1 cellular context compared by ENCODE assay signal in the genomic region with DNA sequence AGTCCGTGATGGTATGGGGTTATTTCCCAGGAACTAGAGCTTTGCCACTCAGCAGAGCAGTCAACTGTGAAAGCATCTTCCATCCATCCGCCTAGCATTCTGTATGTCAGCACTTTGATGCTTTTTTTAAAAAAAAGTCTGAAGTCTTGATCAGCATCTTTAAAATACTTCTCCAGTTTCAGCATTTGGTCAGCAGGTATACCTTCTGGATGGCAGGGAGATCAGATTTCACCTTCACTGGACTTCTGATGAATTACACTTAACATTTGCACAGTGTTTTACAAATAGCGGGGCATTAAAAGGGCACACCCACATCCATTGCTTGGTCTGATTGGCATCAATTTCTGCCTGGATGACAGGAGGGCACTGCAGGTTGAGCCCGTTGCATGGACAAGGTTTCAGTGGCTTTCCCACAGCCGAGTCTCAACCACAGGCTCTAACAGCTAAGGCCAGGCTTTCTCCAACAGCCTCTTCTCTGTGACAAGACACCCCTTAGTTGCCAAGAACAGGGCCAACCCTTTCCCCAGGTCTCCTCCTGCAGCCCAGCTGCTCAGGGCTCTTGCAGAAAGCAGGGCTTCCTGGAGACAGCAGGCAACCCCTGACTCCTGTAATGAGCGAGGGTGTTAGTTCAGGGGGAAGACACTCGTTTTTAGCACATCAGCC.
TF ChIP-seq lines count a peak whose summit lies in the region.

No MANE protein-coding gene starts in this region.

TF ChIP-seq in HEK293, 187 proteins besides CTCF, POLR2A, EP300 and RAD21 (continued from another document):
- TF ChIP-seq, protein P1, sequence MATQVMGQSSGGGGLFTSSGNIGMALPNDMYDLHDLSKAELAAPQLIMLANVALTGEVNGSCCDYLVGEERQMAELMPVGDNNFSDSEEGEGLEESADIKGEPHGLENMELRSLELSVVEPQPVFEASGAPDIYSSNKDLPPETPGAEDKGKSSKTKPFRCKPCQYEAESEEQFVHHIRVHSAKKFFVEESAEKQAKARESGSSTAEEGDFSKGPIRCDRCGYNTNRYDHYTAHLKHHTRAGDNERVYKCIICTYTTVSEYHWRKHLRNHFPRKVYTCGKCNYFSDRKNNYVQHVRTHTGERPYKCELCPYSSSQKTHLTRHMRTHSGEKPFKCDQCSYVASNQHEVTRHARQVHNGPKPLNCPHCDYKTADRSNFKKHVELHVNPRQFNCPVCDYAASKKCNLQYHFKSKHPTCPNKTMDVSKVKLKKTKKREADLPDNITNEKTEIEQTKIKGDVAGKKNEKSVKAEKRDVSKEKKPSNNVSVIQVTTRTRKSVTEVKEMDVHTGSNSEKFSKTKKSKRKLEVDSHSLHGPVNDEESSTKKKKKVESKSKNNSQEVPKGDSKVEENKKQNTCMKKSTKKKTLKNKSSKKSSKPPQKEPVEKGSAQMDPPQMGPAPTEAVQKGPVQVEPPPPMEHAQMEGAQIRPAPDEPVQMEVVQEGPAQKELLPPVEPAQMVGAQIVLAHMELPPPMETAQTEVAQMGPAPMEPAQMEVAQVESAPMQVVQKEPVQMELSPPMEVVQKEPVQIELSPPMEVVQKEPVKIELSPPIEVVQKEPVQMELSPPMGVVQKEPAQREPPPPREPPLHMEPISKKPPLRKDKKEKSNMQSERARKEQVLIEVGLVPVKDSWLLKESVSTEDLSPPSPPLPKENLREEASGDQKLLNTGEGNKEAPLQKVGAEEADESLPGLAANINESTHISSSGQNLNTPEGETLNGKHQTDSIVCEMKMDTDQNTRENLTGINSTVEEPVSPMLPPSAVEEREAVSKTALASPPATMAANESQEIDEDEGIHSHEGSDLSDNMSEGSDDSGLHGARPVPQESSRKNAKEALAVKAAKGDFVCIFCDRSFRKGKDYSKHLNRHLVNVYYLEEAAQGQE (tag by site-specific recombination; IDR thresholded peaks at IDR 0.05): peak; percentile 76
